8 cellular contexts compared by ENCODE assay signal in genomic region chr10:93074137-93074596, GRCh38. TPM values are rescaled to one million over a fixed set of nuclear protein-coding genes. Genes with fewer than 3 reads are reported as not detected.
A peak's percentile ranks its signal among the peaks of the same experiment; 100 is the strongest.
DNase-seq lines count a peak whose midpoint lies in the region; ATAC-seq and TF ChIP-seq lines count a peak whose summit lies in the region.

No MANE protein-coding gene starts in this region.

- no peak for DNase-seq in AG04450 (ENCODE audit: low read depth, low spot score)
- peak; percentile 62 for DNase-seq in HEK293T (ENCODE audit: extremely low spot score)
- peak; percentile 65 for DNase-seq in WTC11 (ENCODE audit: low spot score)
- DNase-seq in left lobe of liver (ENCODE audit: low spot score): no peak
- no peak for DNase-seq in NCI-H345 treated with DMSO at 0.1 percent for 48 hours (lab: John Stamatoyannopoulos, UW; ENCODE audit: unreplicated experiment)
- DNase-seq in NCI-H1436 treated with DMSO at 0.1 percent for 48 hours (lab: John Stamatoyannopoulos, UW): no peak

- H3K4me3 ChIP-seq in AG04450 (ENCODE audit: low read depth, low read length): peak overlapping the region; percentile 29; the same call in 1 of the 2 replicates

- H3K9me3 ChIP-seq in AG04450 (ENCODE audit: control insufficient read depth, insufficient read depth, low read length): peaks cover 3% of the 10 kb centered on the region; the same call in 1 of the 2 replicates

- no peaks in the 10 kb centered on the region for H3K36me3 Mint-ChIP-seq in WTC11

- POLR2A ChIA-PET in AG04450 (lab: Yijun Ruan, JAX): no interaction called here
- POLR2A ChIA-PET in HEK293T (lab: Yijun Ruan, JAX): interaction anchor here (1.4 kb wide), 1 partner anchor 21 kb away, joined by 4 read pairs; no protein-coding TSS in a partner anchor
- POLR2A ChIA-PET in WTC11 (lab: Charles Lee): interaction anchor here (1.1 kb wide), 1 partner anchor 10 kb away, joined by 3 read pairs; no protein-coding TSS in a partner anchor

- H3K4me3 Mint-ChIP-seq in WTC11: peak overlapping the region; percentile 89

- peaks cover 92% of the 10 kb centered on the region for H3K27me3 Mint-ChIP-seq in WTC11 (ENCODE audit: low read depth)

- H3K9me3 Mint-ChIP-seq in WTC11: no peaks in the 10 kb centered on the region

- H3K27ac Mint-ChIP-seq in WTC11: no peak overlapping the region

- no peak; the same call in 1 of the 2 replicates for TF ChIP-seq CTCF in AG04450 (IDR thresholded peaks at IDR 0.05; ENCODE audit: low read depth, low read length)
- no peak for TF ChIP-seq CTCF in WTC11 (IDR thresholded peaks at IDR 0.05)

- ATAC-seq in WTC11: peak; percentile 23
- ATAC-seq in left lobe of liver: peak; percentile 0
- no peak for ATAC-seq in GM18909 (IDR thresholded peaks at IDR 0.05; ENCODE audit: poor library complexity, unreplicated experiment)
- ATAC-seq in HG02642 (IDR thresholded peaks at IDR 0.05; ENCODE audit: poor library complexity, unreplicated experiment): no peak

- peaks cover 43% of the 10 kb centered on the region for H3K4me1 Mint-ChIP-seq in WTC11

- CTCF ChIA-PET in AG04450 (lab: Charles Lee): interaction anchor here (2.4 kb wide), 1 partner anchor 67 kb away, joined by 6 read pairs; no protein-coding TSS in a partner anchor
- CTCF ChIA-PET in HEK293T (lab: Yijun Ruan, JAX): no interaction called here
- CTCF ChIA-PET in WTC11 (lab: Charles Lee): interaction anchor here (1.0 to 7.1 kb wide), 4 partner anchors 10 to 279 kb away, joined by 3 to 106 read pairs (median 24); partner anchors contain the start of gene CYP26C1

- H3K27ac ChIP-seq in AG04450 (ENCODE audit: low read depth, low read length): no peak overlapping the region

- peaks cover 73% of the 10 kb centered on the region for H3K27me3 ChIP-seq in AG04450 (ENCODE audit: control insufficient read depth, insufficient read depth, low read length)

TF ChIP-seq in HEK293T, 16 proteins besides CTCF, POLR2A, EP300 and RAD21:
- TF ChIP-seq FOXA1 (IDR thresholded peaks at IDR 0.05): no peak
- TF ChIP-seq SUZ12 (IDR thresholded peaks at IDR 0.05): no peak
- no peak for TF ChIP-seq CTBP1 (IDR thresholded peaks at IDR 0.05; ENCODE audit: borderline replicate concordance)
- TF ChIP-seq FOXM1 (IDR thresholded peaks at IDR 0.05; ENCODE audit: borderline replicate concordance): no peak
- no peak for TF ChIP-seq ELF4 (IDR thresholded peaks at IDR 0.05)
- TF ChIP-seq LEF1 (IDR thresholded peaks at IDR 0.05; ENCODE audit: borderline replicate concordance): no peak
- no peak for TF ChIP-seq ARNT (IDR thresholded peaks at IDR 0.05)
- TF ChIP-seq HDGF (IDR thresholded peaks at IDR 0.05; ENCODE audit: borderline replicate concordance): no peak
- no peak for TF ChIP-seq TARDBP (IDR thresholded peaks at IDR 0.05)
- no peak for TF ChIP-seq NFRKB (IDR thresholded peaks at IDR 0.05)
- no peak for TF ChIP-seq PKNOX1 (IDR thresholded peaks at IDR 0.05)
- no peak for TF ChIP-seq FOXK2 (IDR thresholded peaks at IDR 0.05)
- no peak for TF ChIP-seq L3MBTL2 (conservative IDR thresholded peaks at IDR 0.05)
- TF ChIP-seq BHLHE40 (IDR thresholded peaks at IDR 0.05; ENCODE audit: borderline replicate concordance): no peak
- TF ChIP-seq ZNF384 (IDR thresholded peaks at IDR 0.05): no peak
- TF ChIP-seq SP1 (IDR thresholded peaks at IDR 0.05): no peak
TF ChIP-seq in HEK293T: peak in this region for 0.

TF ChIP-seq in WTC11, 78 proteins besides CTCF, POLR2A, EP300 and RAD21:
- TF ChIP-seq, protein P1, sequence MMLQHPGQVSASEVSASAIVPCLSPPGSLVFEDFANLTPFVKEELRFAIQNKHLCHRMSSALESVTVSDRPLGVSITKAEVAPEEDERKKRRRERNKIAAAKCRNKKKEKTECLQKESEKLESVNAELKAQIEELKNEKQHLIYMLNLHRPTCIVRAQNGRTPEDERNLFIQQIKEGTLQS (CRISPR knock-in tag; conservative IDR thresholded peaks at IDR 0.05): no peak
- TF ChIP-seq JAZF1 (CRISPR knock-in tag; IDR thresholded peaks at IDR 0.05) (no peak), ZNF232 (CRISPR knock-in tag; IDR thresholded peaks at IDR 0.05) (no peak), TEAD1 (CRISPR knock-in tag; IDR thresholded peaks at IDR 0.05) (0 out of 2 replicates have a peak, but pooled peaks have one; percentile 2)
- TF ChIP-seq, protein P2, sequence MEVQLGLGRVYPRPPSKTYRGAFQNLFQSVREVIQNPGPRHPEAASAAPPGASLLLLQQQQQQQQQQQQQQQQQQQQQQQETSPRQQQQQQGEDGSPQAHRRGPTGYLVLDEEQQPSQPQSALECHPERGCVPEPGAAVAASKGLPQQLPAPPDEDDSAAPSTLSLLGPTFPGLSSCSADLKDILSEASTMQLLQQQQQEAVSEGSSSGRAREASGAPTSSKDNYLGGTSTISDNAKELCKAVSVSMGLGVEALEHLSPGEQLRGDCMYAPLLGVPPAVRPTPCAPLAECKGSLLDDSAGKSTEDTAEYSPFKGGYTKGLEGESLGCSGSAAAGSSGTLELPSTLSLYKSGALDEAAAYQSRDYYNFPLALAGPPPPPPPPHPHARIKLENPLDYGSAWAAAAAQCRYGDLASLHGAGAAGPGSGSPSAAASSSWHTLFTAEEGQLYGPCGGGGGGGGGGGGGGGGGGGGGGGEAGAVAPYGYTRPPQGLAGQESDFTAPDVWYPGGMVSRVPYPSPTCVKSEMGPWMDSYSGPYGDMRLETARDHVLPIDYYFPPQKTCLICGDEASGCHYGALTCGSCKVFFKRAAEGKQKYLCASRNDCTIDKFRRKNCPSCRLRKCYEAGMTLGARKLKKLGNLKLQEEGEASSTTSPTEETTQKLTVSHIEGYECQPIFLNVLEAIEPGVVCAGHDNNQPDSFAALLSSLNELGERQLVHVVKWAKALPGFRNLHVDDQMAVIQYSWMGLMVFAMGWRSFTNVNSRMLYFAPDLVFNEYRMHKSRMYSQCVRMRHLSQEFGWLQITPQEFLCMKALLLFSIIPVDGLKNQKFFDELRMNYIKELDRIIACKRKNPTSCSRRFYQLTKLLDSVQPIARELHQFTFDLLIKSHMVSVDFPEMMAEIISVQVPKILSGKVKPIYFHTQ (CRISPR knock-in tag; IDR thresholded peaks at IDR 0.05): no peak
TF ChIP-seq in WTC11: peak in this region for 1.

RNA-seq across cellular contexts. Expression of gene CYP26A1, which starts 0.5 kb away (rescaled TPM):
- polyA plus RNA-seq in AG04450 (2011; rRNA removed): not detected in 2 replicates
- polyA minus RNA-seq in AG04450 (2011; rRNA and poly(A)+ RNA removed): 0.30 and 0.32 TPM in 2 replicates
- total RNA-seq in WTC11 (2021): 2.1 to 3.4 TPM (median 3.1 TPM) in 3 replicates
- 16.2 TPM for total RNA-seq in left lobe of liver

RNA-seq across cellular contexts. Expression of gene CYP26C1, which starts 13.6 kb away (rescaled TPM):
- polyA plus RNA-seq in AG04450 (2011; rRNA removed): not detected in 2 replicates
- polyA minus RNA-seq in AG04450 (2011; rRNA and poly(A)+ RNA removed): 0.05 TPM in 1 of 2 replicates, not detected in the other
- 0.07 to 0.11 TPM (median 0.11 TPM) in 3 replicates for total RNA-seq in WTC11 (2021)
- 0.08 TPM for total RNA-seq in left lobe of liver

Comparison
In these comparisons a context has a peak if more than half of its experiments do, and no peak if none do; other contexts are left out.
1. DNase-seq: peak in HEK293T (single experiment) and WTC11 (single experiment); none in AG04450 (single experiment), left lobe of liver (single experiment), NCI-H345 treated with DMSO at 0.1 percent for 48 hours (single experiment) and NCI-H1436 treated with DMSO at 0.1 percent for 48 hours (single experiment).
2. ATAC-seq: peak in WTC11 (single experiment) and left lobe of liver (single experiment); none in GM18909 (single experiment) and HG02642 (single experiment).